8 cellular contexts compared by ENCODE assay signal in the genomic region with DNA sequence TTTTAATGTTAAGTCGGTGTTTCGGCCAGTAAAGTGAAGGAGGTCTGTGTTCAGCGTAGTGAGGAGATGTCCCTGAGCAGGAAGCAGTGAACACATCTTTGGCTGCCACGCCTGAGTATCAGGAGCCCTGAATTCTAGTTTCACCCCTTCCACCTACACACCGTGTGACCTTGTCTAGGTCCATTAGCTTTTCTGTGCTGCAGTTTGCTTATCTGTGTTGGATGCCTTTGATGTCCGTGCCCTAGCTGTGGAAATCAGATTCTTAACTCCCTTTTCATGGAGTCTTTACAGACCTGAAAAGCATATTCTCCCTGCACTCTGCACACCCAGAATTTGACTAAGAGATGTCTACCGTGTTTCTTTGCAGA. TPM values are rescaled to one million over a fixed set of nuclear protein-coding genes. Genes with fewer than 3 reads are reported as not detected.
DNase-seq lines count a peak whose midpoint lies in the region; ATAC-seq and TF ChIP-seq lines count a peak whose summit lies in the region.

No MANE protein-coding gene starts in this region.

- no peak for TF ChIP-seq CTCF in 22Rv1 (IDR thresholded peaks at IDR 0.05)

- no peaks in the 10 kb centered on the region for H3K9me3 ChIP-seq in iPS DF 6.9 (ENCODE audit: control insufficient read depth, insufficient read depth, low read length)
- H3K9me3 ChIP-seq in skeletal muscle tissue (ENCODE audit: control insufficient read depth in 3 of 3, low read length in 3 of 3), result no peaks in the 10 kb centered on the region

- no peaks in the 10 kb centered on the region for H3K27me3 ChIP-seq in iPS DF 6.9 (ENCODE audit: control insufficient read depth, insufficient read depth, low read length)
- no peaks in the 10 kb centered on the region for H3K27me3 ChIP-seq in skeletal muscle tissue (ENCODE audit: control insufficient read depth in 3 of 3, insufficient read depth in 3 of 3, low read length in 3 of 3)

- H3K4me1 Mint-ChIP-seq in activated naive CD4-positive, alpha-beta T cell treated with anti-CD3 and anti-CD28 coated beads, Interleukin-2, amount 50 U/mL, for 24 hours, result peaks cover 65% of the 10 kb centered on the region

- peak overlapping the region; percentile 94 to 99 (median 95) for H3K9ac ChIP-seq in skeletal muscle tissue (ENCODE audit: low read depth in 1 of 3, low read length in 3 of 3)

- H3K4me3 ChIP-seq in iPS DF 6.9 (ENCODE audit: low read length), result peak overlapping the region; percentile 77
- H3K4me3 ChIP-seq in skeletal muscle tissue (ENCODE audit: low read length in 3 of 3), result peak overlapping the region; percentile 83 to 95 (median 88)

- no peaks in the 10 kb centered on the region for H3K9me3 Mint-ChIP-seq in activated naive CD4-positive, alpha-beta T cell treated with anti-CD3 and anti-CD28 coated beads, Interleukin-2, amount 50 U/mL, for 24 hours

- H3K27ac Mint-ChIP-seq in activated naive CD4-positive, alpha-beta T cell treated with anti-CD3 and anti-CD28 coated beads, Interleukin-2, amount 50 U/mL, for 24 hours, result peak overlapping the region; percentile 88

- no peak for DNase-seq in iPS DF 6.9 (ENCODE audit: low read depth, low spot score)
- DNase-seq in inferior parietal cortex (ENCODE audit: extremely low spot score), result no peak
- DNase-seq in HPDE6-E6E7 (ENCODE audit: extremely low spot score), result no peak

- H3K36me3 ChIP-seq in iPS DF 6.9 (ENCODE audit: control insufficient read depth, insufficient read depth, low read length) (no peaks in the 10 kb centered on the region), skeletal muscle tissue (ENCODE audit: control insufficient read depth in 3 of 3, insufficient read depth in 3 of 3, low read length in 3 of 3) (no peaks in the 10 kb centered on the region)

- H3K27me3 Mint-ChIP-seq in activated naive CD4-positive, alpha-beta T cell treated with anti-CD3 and anti-CD28 coated beads, Interleukin-2, amount 50 U/mL, for 24 hours, result no peaks in the 10 kb centered on the region

- ATAC-seq in GM18868 (IDR thresholded peaks at IDR 0.05; ENCODE audit: unreplicated experiment) (peak; percentile 12), HG03354 (IDR thresholded peaks at IDR 0.05; ENCODE audit: poor library complexity, severe bottlenecking, unreplicated experiment) (peak; percentile 21)

- H3K27ac ChIP-seq in 22Rv1, result peak overlapping the region; percentile 69
- H3K27ac ChIP-seq in iPS DF 6.9 (ENCODE audit: low read length), result no peak overlapping the region
- H3K27ac ChIP-seq in skeletal muscle tissue (ENCODE audit: low read depth, low read length), result peak overlapping the region; percentile 95

- no peaks in the 10 kb centered on the region for H3K4me1 ChIP-seq in iPS DF 6.9 (ENCODE audit: control insufficient read depth, insufficient read depth, low read length)
- peaks cover 12 to 28% (median 24%) of the 10 kb centered on the region in 3 donors for H3K4me1 ChIP-seq in skeletal muscle tissue (ENCODE audit: control insufficient read depth in 3 of 3, insufficient read depth in 3 of 3, low read length in 3 of 3)

- WGBS in iPS DF 6.9 (ENCODE audit: insufficient coverage, insufficient read length), result no CpG with 5 or more reads among the region's 7 CpGs

- peak overlapping the region; percentile 86 for H3K4me3 Mint-ChIP-seq in activated naive CD4-positive, alpha-beta T cell treated with anti-CD3 and anti-CD28 coated beads, Interleukin-2, amount 50 U/mL, for 24 hours

- H3K36me3 Mint-ChIP-seq in activated naive CD4-positive, alpha-beta T cell treated with anti-CD3 and anti-CD28 coated beads, Interleukin-2, amount 50 U/mL, for 24 hours, result peaks cover 7% of the 10 kb centered on the region

RNA-seq across cellular contexts. Expression of a gene that starts 0.6 kb away (rescaled TPM):
- total RNA-seq in skeletal muscle tissue, result 60.0 TPM

RNA-seq across cellular contexts. Expression of a gene that starts 49.0 kb away (rescaled TPM):
- not detected for total RNA-seq in skeletal muscle tissue
